ENCODE assay signal across 26 cellular contexts in genomic region chr2:12890071-12890470, GRCh38.
"Had no signal": no experiment of that assay in that cellular context is flagged by ENCODE, and none has a peak within 500 bp of the region (broad histone marks: within the 10 kb centered on the region; RNA-seq: fewer than 3 reads in every experiment).

No MANE protein-coding gene starts in this region.

- DNase-seq: naive thymus-derived CD4-positive, alpha-beta T cell; natural killer cell; nephron progenitor cell; nucleus accumbens; pancreas; psoas muscle; right cardiac atrium; small intestine; stimulated activated CD4-positive, alpha-beta T cell treated with anti-CD3 and anti-CD28 coated beads, Interleukin-15, amount 100 ng/mL, for 24 hours; stimulated activated CD4-positive, alpha-beta T cell treated with anti-CD3 and anti-CD28 coated beads, Interleukin-2, amount 100 ng/mL, for 24 hours; stimulated activated CD4-positive, alpha-beta T cell treated with anti-CD3 and anti-CD28 coated beads, Interleukin-2, amount 100 ng/mL, for 48 hours; stimulated activated CD4-positive, alpha-beta T cell treated with anti-CD3 and anti-CD28 coated beads, Interleukin-4, amount 100 ng/mL, for 4 hours; stimulated activated CD8-positive, alpha-beta memory T cell treated with anti-CD3 and anti-CD28 coated beads, Interleukin-4, amount 100 ng/mL, for 48 hours; stimulated activated naive CD4-positive, alpha-beta T cell; stimulated activated naive CD8-positive, alpha-beta T cell treated with anti-CD3 and anti-CD28 coated beads, Interleukin-15, amount 100 ng/mL, for 72 hours; stimulated activated naive CD8-positive, alpha-beta T cell treated with anti-CD3 and anti-CD28 coated beads, Interleukin-15, Interleukin-2, amounts not matched to agents 100 U/mL and 50 U/mL, for 24 hours; substantia nigra; testis; tibial artery; transverse colon; upper lobe of left lung had no signal

- H3K4me3 ChIP-seq: pancreas, psoas muscle, suprapubic skin, testis, tibial artery, transverse colon, upper lobe of left lung, vagina had no signal

- H3K4me1 ChIP-seq: pancreas, suprapubic skin, testis, transverse colon, vagina had no signal

- H3K4me3 Mint-ChIP-seq: naive thymus-derived CD4-positive, alpha-beta T cell; natural killer cell; nephron progenitor cell; neural crest cell; stimulated activated memory B cell treated with anti-CD40 and anti-IgM and Interleukin-4, amounts not matched to agents 10 μg/mL and 1 μg/mL and 100 μg/mL, for 72 hours; stimulated activated naive CD8-positive, alpha-beta T cell treated with anti-CD3 and anti-CD28 coated beads, Interleukin-15, amount 100 ng/mL, for 72 hours had no signal

- H3K36me3 ChIP-seq: neutrophil, pancreas, suprapubic skin, tibial artery, transverse colon, upper lobe of left lung, vagina had no signal

- H3K27me3 ChIP-seq: neutrophil, pancreas, suprapubic skin, testis, tibial artery, transverse colon, upper lobe of left lung, vagina had no signal

- H3K9me3 ChIP-seq: neutrophil, pancreas, suprapubic skin, testis, vagina had no signal

- H3K27ac ChIP-seq: neutrophil, pancreas, psoas muscle, suprapubic skin, testis, tibial artery, transverse colon, upper lobe of left lung, vagina had no signal

- H3K4me1 Mint-ChIP-seq: neural crest cell; stimulated activated memory B cell treated with anti-CD40 and anti-IgM and Interleukin-4, amounts not matched to agents 10 μg/mL and 1 μg/mL and 100 μg/mL, for 72 hours; stimulated activated naive CD8-positive, alpha-beta T cell treated with anti-CD3 and anti-CD28 coated beads, Interleukin-15, amount 100 ng/mL, for 72 hours had no signal

- H3K27ac Mint-ChIP-seq: naive thymus-derived CD4-positive, alpha-beta T cell; natural killer cell; nephron progenitor cell; stimulated activated memory B cell treated with anti-CD40 and anti-IgM and Interleukin-4, amounts not matched to agents 10 μg/mL and 1 μg/mL and 100 μg/mL, for 72 hours; stimulated activated naive CD8-positive, alpha-beta T cell treated with anti-CD3 and anti-CD28 coated beads, Interleukin-15, amount 100 ng/mL, for 72 hours had no signal
